In genomic region chr20:11195899-11196558, GRCh38 we compare ENCODE assay signal across 13 cellular contexts.
DNase-seq lines count a peak whose midpoint lies in the region; ATAC-seq and TF ChIP-seq lines count a peak whose summit lies in the region.
"Had no signal": no experiment of that assay in that cellular context is flagged by ENCODE, and none has a peak within 500 bp of the region (broad histone marks: within the 10 kb centered on the region; RNA-seq: fewer than 3 reads in every experiment).

No MANE protein-coding gene starts in this region.

- H2BK120ac ChIP-seq in trophoblast cell (ENCODE audit: insufficient read depth, low read length, poor library complexity) = peak overlapping the region; percentile 54

- H3K79me1 ChIP-seq in trophoblast cell (ENCODE audit: low read length) = peaks cover 7% of the 10 kb centered on the region

- peaks cover 0 to 16% of the 10 kb centered on the region in 2 experiments; a peak in 1 of 4 replicates for H3K4me1 ChIP-seq in SK-N-SH (ENCODE audit: control insufficient read depth in 1 of 2, insufficient read depth in 2 of 2, low read depth in 1 of 2, low read length in 1 of 2)
- H3K4me1 ChIP-seq in trophoblast cell (ENCODE audit: control insufficient read depth in 1 of 2, insufficient read depth in 2 of 2, low read length in 2 of 2) = peaks cover 5 to 7% of the 10 kb centered on the region in 2 experiments

- TF ChIP-seq CTCF in SK-N-SH (IDR thresholded peaks at IDR 0.05) = no peak

- H2AFZ ChIP-seq in SK-N-SH (ENCODE audit: low read depth) (peak overlapping the region; percentile 65), trophoblast cell (ENCODE audit: insufficient read depth, low read length, poor library complexity) (no peak overlapping the region)

- H3K4me3 ChIP-seq in SK-N-SH (ENCODE audit: low read depth in 2 of 2, low read length in 1 of 2) (no peak overlapping the region), trophoblast cell (ENCODE audit: low read depth, low read length) (no peak overlapping the region)

- H3K27ac ChIP-seq in SK-N-SH (ENCODE audit: low read depth in 2 of 2, low read length in 1 of 2) (peak overlapping the region in 1 of 2 experiments; percentile 82; a peak in 2 of 4 replicates), trophoblast cell (ENCODE audit: low read depth, low read length) (peak overlapping the region; percentile 67)
- H3K27ac ChIP-seq: KMS-11 had no signal

- H4K91ac ChIP-seq in trophoblast cell (ENCODE audit: low read depth, low read length) = peak overlapping the region; percentile 34

- H3K9me3 ChIP-seq in SK-N-SH = no peaks in the 10 kb centered on the region
- no peaks in the 10 kb centered on the region for H3K9me3 ChIP-seq in trophoblast cell (ENCODE audit: insufficient read depth, low read depth, low read length)

- H3K23ac ChIP-seq in trophoblast cell (ENCODE audit: low read length) = no peak overlapping the region

- intact Hi-C loops in Right ventricle myocardium superior (cut with DNase I) = no loop called here

- H2BK12ac ChIP-seq in trophoblast cell (ENCODE audit: low read length) = peak overlapping the region; percentile 10

- peaks cover 5% of the 10 kb centered on the region for H3F3A ChIP-seq in SK-N-SH (replicated peaks; ENCODE audit: insufficient read depth)

- ATAC-seq in Right ventricle myocardium superior (ENCODE audit: poor library complexity) = peak; percentile 43
- no peak for ATAC-seq in HG03354 (IDR thresholded peaks at IDR 0.05; ENCODE audit: poor library complexity, severe bottlenecking, unreplicated experiment)
- ATAC-seq in GM18861 (IDR thresholded peaks at IDR 0.05; ENCODE audit: unreplicated experiment) = no peak

- H3K4ac ChIP-seq in trophoblast cell (ENCODE audit: low read depth, low read length) = no peak overlapping the region

- H4K12ac ChIP-seq in trophoblast cell (ENCODE audit: low read depth, low read length) = no peak overlapping the region

- no peak overlapping the region for H3K14ac ChIP-seq in trophoblast cell (ENCODE audit: low read length)

- WGBS in SK-N-SH (ENCODE audit: low lambda C conversion rate) = 72% methylated on average over 7 of the region's 8 CpGs
- no CpG with 5 or more reads among the region's 8 CpGs for WGBS in trophoblast cell (ENCODE audit: extremely low coverage, insufficient coverage, insufficient read length)

- H3K4me2 ChIP-seq in SK-N-SH = peak overlapping the region; percentile 58; the same call in 1 of the 2 replicates
- H3K4me2 ChIP-seq in trophoblast cell (ENCODE audit: low read length) = no peak overlapping the region
- H3K4me2 ChIP-seq: KMS-11 had no signal

- CTCF ChIA-PET in SK-N-SH (lab: Yijun Ruan, JAX) = interaction anchor here (1.4 kb wide), 1 partner anchor 10 kb away, joined by 4 read pairs; no protein-coding TSS in a partner anchor

- H3K36me3 ChIP-seq in SK-N-SH (replicated peaks in 1 of 2; ENCODE audit: control insufficient read depth in 1 of 2, insufficient read depth in 2 of 2, low read length in 1 of 2) = no peaks in the 10 kb centered on the region
- H3K36me3 ChIP-seq in trophoblast cell (ENCODE audit: control insufficient read depth in 1 of 2, insufficient read depth in 2 of 2, low read length in 2 of 2) = no peaks in the 10 kb centered on the region

- no peak overlapping the region for H2AK5ac ChIP-seq in trophoblast cell (ENCODE audit: low read length)

- H3K9ac ChIP-seq in SK-N-SH (peak overlapping the region; percentile 47; the same call in 1 of the 2 replicates), trophoblast cell (ENCODE audit: low read length) (no peak overlapping the region)
- H3K9ac ChIP-seq: KMS-11 had no signal

- H3K18ac ChIP-seq in trophoblast cell (ENCODE audit: low read length) = no peak overlapping the region

- no peak for TF ChIP-seq RAD21 in SK-N-SH (IDR thresholded peaks at IDR 0.05; ENCODE audit: low read length)

- no peak overlapping the region for H4K8ac ChIP-seq in trophoblast cell (ENCODE audit: low read depth, low read length)

- no peaks in the 10 kb centered on the region for H3K9me2 ChIP-seq in SK-N-SH

- no peaks in the 10 kb centered on the region for H4K20me1 ChIP-seq in SK-N-SH (ENCODE audit: insufficient read depth)

- DNase-seq in ELR (ENCODE audit: low read depth) (peak; percentile 66), SK-N-SH (no peak), Right ventricle myocardium superior (no peak), trophoblast cell (no peak), DMS53 (lab: John Stamatoyannopoulos, UW) (no peak)
- DNase-seq in stimulated activated CD4-positive, alpha-beta T cell treated with anti-CD3 and anti-CD28 coated beads, Interleukin-1b, Interleukin-23, amount 100 ng/mL, for 48 hours = no peak
- DNase-seq: activated CD4-positive, alpha-beta memory T cell treated with anti-CD3 and anti-CD28 coated beads for 36 hours; CD8-positive, alpha-beta memory T cell; NCI-H524 treated with DMSO at 0.1 percent for 48 hours; stimulated activated naive CD4-positive, alpha-beta T cell treated with Interleukin-2 at 50 U/mL for 16 hours had no signal

- TF ChIP-seq EP300 in SK-N-SH (IDR thresholded peaks at IDR 0.05; ENCODE audit: borderline replicate concordance in 1 of 2, low read depth in 1 of 2, low read length in 1 of 2) = no peak

- H3K27me3 ChIP-seq in SK-N-SH (ENCODE audit: insufficient read depth) (no peaks in the 10 kb centered on the region), trophoblast cell (ENCODE audit: insufficient read depth, low read length) (no peaks in the 10 kb centered on the region)

- no peaks in the 10 kb centered on the region for H3K79me2 ChIP-seq in SK-N-SH (ENCODE audit: insufficient read depth)
- H3K79me2 ChIP-seq in trophoblast cell (ENCODE audit: control insufficient read depth, insufficient read depth, low read length, poor library complexity) = no peaks in the 10 kb centered on the region

- POLR2A ChIA-PET in SK-N-SH (lab: Yijun Ruan, JAX) = no interaction called here

- H2BK5ac ChIP-seq in trophoblast cell (ENCODE audit: low read depth, low read length, poor library complexity) = no peak overlapping the region

TF ChIP-seq in SK-N-SH, 30 proteins besides CTCF, POLR2A, EP300 and RAD21:
- TF ChIP-seq CHD2 (IDR thresholded peaks at IDR 0.05; ENCODE audit: low read length, partially characterized antibody) (no peak), NRF1 (IDR thresholded peaks at IDR 0.05; ENCODE audit: low read depth, low read length) (no peak), RFX5 (IDR thresholded peaks at IDR 0.05; ENCODE audit: low read length) (no peak), JUND (IDR thresholded peaks at IDR 0.05) (0 out of 2 replicates have a peak, but pooled peaks have one; percentile 8), FOSL2 (IDR thresholded peaks at IDR 0.05; ENCODE audit: borderline replicate concordance, low read depth) (peak; percentile 32; the same call in 1 of the 2 replicates), EZH2phosphoT487 (IDR thresholded peaks at IDR 0.05; ENCODE audit: borderline replicate concordance, low read depth) (no peak), REST (IDR thresholded peaks at IDR 0.05; ENCODE audit: low read depth, low read length) (no peak), GABPA (IDR thresholded peaks at IDR 0.05; ENCODE audit: low read depth) (no peak), YY1 (IDR thresholded peaks at IDR 0.05; ENCODE audit: low read depth) (no peak), USF1 (IDR thresholded peaks at IDR 0.05; ENCODE audit: borderline replicate concordance, low read depth) (no peak), MEF2A (IDR thresholded peaks at IDR 0.05; ENCODE audit: borderline replicate concordance, low read depth) (no peak), ELF1 (IDR thresholded peaks at IDR 0.05) (no peak), PBX3 (IDR thresholded peaks at IDR 0.05) (peak; percentile 64), TCF12 (IDR thresholded peaks at IDR 0.05) (no peak; the same call in 1 of the 2 replicates)
